ENCODE assay signal across 9 cellular contexts in the genomic region with DNA sequence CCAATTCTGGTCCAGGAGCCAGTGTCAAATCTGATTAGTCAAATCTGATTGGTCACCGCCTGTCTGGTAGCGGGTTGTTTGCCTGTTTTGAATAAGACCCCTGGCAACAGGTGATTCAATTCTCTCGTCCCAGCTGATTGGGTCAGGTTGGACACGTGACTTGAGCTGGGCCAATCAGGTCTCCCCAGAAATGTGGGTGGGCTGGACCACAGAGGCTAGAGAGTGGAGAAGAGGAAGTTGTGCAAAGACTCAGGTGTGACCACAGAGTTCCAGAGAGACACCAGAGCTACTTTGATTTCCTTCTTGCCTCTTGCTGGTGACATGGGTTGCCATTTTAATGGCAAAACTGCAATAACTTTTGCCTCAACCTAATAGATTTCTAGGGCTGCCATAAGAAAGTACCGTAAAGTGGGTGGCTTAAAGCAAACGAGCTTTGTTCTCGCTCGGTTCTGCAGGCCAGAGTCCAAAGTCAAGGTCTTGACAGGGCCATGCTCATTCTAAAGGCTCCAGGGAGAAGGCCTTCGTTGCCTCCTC. TPM values are rescaled to one million over a fixed set of nuclear protein-coding genes. Genes with fewer than 3 reads are reported as not detected.
DNase-seq lines count a peak whose midpoint lies in the region; ATAC-seq and TF ChIP-seq lines count a peak whose summit lies in the region.
"Had no signal": no experiment of that assay in that cellular context is flagged by ENCODE, and none has a peak within 500 bp of the region (broad histone marks: within the 10 kb centered on the region; RNA-seq: fewer than 3 reads in every experiment).

No MANE protein-coding gene starts in this region.

- H4K20me1 ChIP-seq in hepatocyte (ENCODE audit: insufficient read depth, poor library complexity, severe bottlenecking) = no peaks in the 10 kb centered on the region

- POLR2A ChIA-PET in CD8-positive, alpha-beta memory T cell (lab: Charles Lee) = interaction anchor here (0.6 to 0.8 kb wide), 3 partner anchors 11 to 67 kb away, joined by 3 to 6 read pairs (median 3); no protein-coding TSS in a partner anchor
- POLR2A ChIA-PET in RWPE1 (lab: Yijun Ruan, JAX; ENCODE audit: low non-redundant PET) = no interaction called here

- no peaks in the 10 kb centered on the region for H3K36me3 ChIP-seq in CD8-positive, alpha-beta memory T cell (ENCODE audit: insufficient read depth, low read length)
- no peaks in the 10 kb centered on the region for H3K36me3 ChIP-seq in hepatocyte (replicated peaks; ENCODE audit: insufficient read depth, low read depth)

- TF ChIP-seq CTCF in RWPE1 (conservative IDR thresholded peaks at IDR 0.05; ENCODE audit: low read depth) (no peak), hepatocyte (IDR thresholded peaks at IDR 0.05; ENCODE audit: poor library complexity) (no peak)

- H3K27me3 Mint-ChIP-seq in CD8-positive, alpha-beta memory T cell = peaks cover 22 to 26% of the 10 kb centered on the region in 2 donors
- H3K27me3 Mint-ChIP-seq in activated T-helper 17 cell treated with anti-CD3 and anti-CD28 coated beads, Interleukin-2, amount 50 U/mL, for 72 hours = peaks cover 22% of the 10 kb centered on the region

- no peaks in the 10 kb centered on the region for H3K9me2 ChIP-seq in hepatocyte (replicated peaks; ENCODE audit: insufficient read depth)

- H3K4me1 ChIP-seq in CD8-positive, alpha-beta memory T cell (ENCODE audit: insufficient read depth, low read length) = peaks cover 45% of the 10 kb centered on the region
- H3K4me1 ChIP-seq in hepatocyte (ENCODE audit: insufficient read depth) = peaks cover 3% of the 10 kb centered on the region

- H3K27ac ChIP-seq in CD8-positive, alpha-beta memory T cell (ENCODE audit: low read depth, low read length) = peak overlapping the region; percentile 27
- peak overlapping the region; percentile 86 for H3K27ac ChIP-seq in RWPE1
- no peak overlapping the region for H3K27ac ChIP-seq in hepatocyte

- DNase-seq in CD8-positive, alpha-beta memory T cell = peak; percentile 74 to 93 (median 84)
- DNase-seq in GM19238 (ENCODE audit: insufficient read length, low spot score) = peak; percentile 95
- DNase-seq in RWPE1 (ENCODE audit: low spot score) = peak; percentile 89
- DNase-seq in hepatocyte (ENCODE audit: low spot score) = peak; percentile 28
- DNase-seq in stimulated activated CD8-positive, alpha-beta memory T cell treated with anti-CD3 and anti-CD28 coated beads, Interleukin-15, amount 100 ng/mL, for 48 hours (ENCODE audit: low read depth in 2 of 2) = peak; percentile 72 to 81

- H3K4me1 Mint-ChIP-seq in CD8-positive, alpha-beta memory T cell = peaks cover 36 to 52% (median 52%) of the 10 kb centered on the region in 3 donors
- peaks cover 31% of the 10 kb centered on the region for H3K4me1 Mint-ChIP-seq in activated T-helper 17 cell treated with anti-CD3 and anti-CD28 coated beads, Interleukin-2, amount 50 U/mL, for 72 hours

- H3K9me3 Mint-ChIP-seq in CD8-positive, alpha-beta memory T cell = peaks cover 0 to 2% (median 0%) of the 10 kb centered on the region in 5 donors
- H3K9me3 Mint-ChIP-seq in activated T-helper 17 cell treated with anti-CD3 and anti-CD28 coated beads, Interleukin-2, amount 50 U/mL, for 72 hours = no peaks in the 10 kb centered on the region

- ATAC-seq in HG03175 (IDR thresholded peaks at IDR 0.05; ENCODE audit: unreplicated experiment) = peak; percentile 83
- ATAC-seq in activated T-helper 17 cell treated with anti-CD3 and anti-CD28 coated beads, Interleukin-2, amount 50 U/mL, for 72 hours (replicated peaks) = peak; percentile 99
- no peak for ATAC-seq in HG03469 (IDR thresholded peaks at IDR 0.05; ENCODE audit: unreplicated experiment)

- no peak overlapping the region for H3K4me2 ChIP-seq in hepatocyte

- CTCF ChIA-PET in CD8-positive, alpha-beta memory T cell (lab: Charles Lee) = interaction anchor here (0.8 to 3.0 kb wide), 5 partner anchors 12 to 328 kb away, joined by 3 to 12 read pairs (median 3); no protein-coding TSS in a partner anchor
- CTCF ChIA-PET in RWPE1 (lab: Yijun Ruan, JAX) = interaction anchor here (0.6 kb wide), 1 partner anchor 72 kb away, joined by 3 read pairs; no protein-coding TSS in a partner anchor

- no peak overlapping the region for H3K4me3 ChIP-seq in CD8-positive, alpha-beta memory T cell (ENCODE audit: low read length)
- no peak overlapping the region for H3K4me3 ChIP-seq in hepatocyte

- WGBS in hepatocyte (ENCODE audit: low lambda C conversion rate, missing lambda C conversion rate) = 85% methylated on average over 9 of the region's 9 CpGs

- no peaks in the 10 kb centered on the region for H3K9me3 ChIP-seq in CD8-positive, alpha-beta memory T cell (ENCODE audit: low read length)
- H3K9me3 ChIP-seq in hepatocyte (ENCODE audit: low read depth) = no peaks in the 10 kb centered on the region

- H3K27ac Mint-ChIP-seq in CD8-positive, alpha-beta memory T cell = peak overlapping the region; percentile 68 to 93 (median 78)
- H3K27ac Mint-ChIP-seq in activated T-helper 17 cell treated with anti-CD3 and anti-CD28 coated beads, Interleukin-2, amount 50 U/mL, for 72 hours = no peak overlapping the region

- H3K27me3 ChIP-seq in CD8-positive, alpha-beta memory T cell (ENCODE audit: insufficient read depth, low read length, poor library complexity, severe bottlenecking) = peaks cover 9% of the 10 kb centered on the region
- H3K27me3 ChIP-seq in hepatocyte = peaks cover 28% of the 10 kb centered on the region

- H2AFZ ChIP-seq in hepatocyte = no peak overlapping the region

- H3K36me3 Mint-ChIP-seq in CD8-positive, alpha-beta memory T cell = peaks cover 0 to 12% (median 8%) of the 10 kb centered on the region in 3 donors
- peaks cover 28% of the 10 kb centered on the region for H3K36me3 Mint-ChIP-seq in activated T-helper 17 cell treated with anti-CD3 and anti-CD28 coated beads, Interleukin-2, amount 50 U/mL, for 72 hours (ENCODE audit: low read depth)

- no peaks in the 10 kb centered on the region for H3K79me2 ChIP-seq in hepatocyte

- peak overlapping the region in 6 of 7 donors; percentile 53 to 76 (median 68) for H3K4me3 Mint-ChIP-seq in CD8-positive, alpha-beta memory T cell
- H3K4me3 Mint-ChIP-seq in activated T-helper 17 cell treated with anti-CD3 and anti-CD28 coated beads, Interleukin-2, amount 50 U/mL, for 72 hours = peak overlapping the region; percentile 44

RNA-seq across cellular contexts. Expression of gene TNFSF9, which starts 5.4 kb away (rescaled TPM):
- total RNA-seq in CD8-positive, alpha-beta memory T cell = 10 to 100 TPM; 11.3 to 12.1 TPM
- 4.5 TPM for polyA plus RNA-seq in CD8-positive, alpha-beta memory T cell
- 1 to 10 TPM; 2.9 to 6.0 TPM for total RNA-seq in activated T-helper 17 cell treated with anti-CD3 and anti-CD28 coated beads, Interleukin-2, amount 50 U/mL, for 72 hours
- 2.3 and 2.6 TPM in 2 replicates for total RNA-seq in hepatocyte
- polyA plus RNA-seq in hepatocyte = 3.8 and 9.2 TPM in 2 replicates

RNA-seq across cellular contexts. Expression of gene TUBB4A, which starts 34.1 kb away (rescaled TPM):
- 1 to 10 TPM; 7.1 to 8.9 TPM for total RNA-seq in CD8-positive, alpha-beta memory T cell
- polyA plus RNA-seq in CD8-positive, alpha-beta memory T cell = 5.9 TPM
- 1 to 10 TPM; 2.6 to 2.7 TPM for total RNA-seq in activated T-helper 17 cell treated with anti-CD3 and anti-CD28 coated beads, Interleukin-2, amount 50 U/mL, for 72 hours
- 1.2 and 4.4 TPM in 2 replicates for total RNA-seq in hepatocyte
- 7.3 and 7.9 TPM in 2 replicates for polyA plus RNA-seq in hepatocyte

RNA-seq across cellular contexts. Expression of gene DENND1C, which starts 54.6 kb away (rescaled TPM):
- total RNA-seq in CD8-positive, alpha-beta memory T cell = 10 to 100 TPM; 51.9 to 55.1 TPM
- polyA plus RNA-seq in CD8-positive, alpha-beta memory T cell = 93.2 TPM
- total RNA-seq in activated T-helper 17 cell treated with anti-CD3 and anti-CD28 coated beads, Interleukin-2, amount 50 U/mL, for 72 hours = 10 to 100 TPM; 64.3 to 73.2 TPM
- total RNA-seq in hepatocyte = 0.48 and 1.5 TPM in 2 replicates
- polyA plus RNA-seq in hepatocyte = 14.0 and 16.1 TPM in 2 replicates

RNA-seq across cellular contexts. Expression of gene CD70, which starts 54.7 kb away (rescaled TPM):
- total RNA-seq in CD8-positive, alpha-beta memory T cell = 10 to 100 TPM; 63.1 to 70.0 TPM
- 4.0 TPM for polyA plus RNA-seq in CD8-positive, alpha-beta memory T cell
- 10 to 100 TPM; 41.1 to 53.1 TPM for total RNA-seq in activated T-helper 17 cell treated with anti-CD3 and anti-CD28 coated beads, Interleukin-2, amount 50 U/mL, for 72 hours
- total RNA-seq in hepatocyte = not detected in 2 replicates
- polyA plus RNA-seq in hepatocyte = not detected in 2 replicates
- polyA plus RNA-seq: neural cell had no signal

Comparison
In these comparisons a context has a peak if more than half of its experiments do, and no peak if none do; other contexts are left out.
1. DNase-seq: peak in every context shown above with its lines; median percentile 95 in GM19238; 89 in RWPE1; 84 in CD8-positive, alpha-beta memory T cell; 76 in stimulated activated CD8-positive, alpha-beta memory T cell treated with anti-CD3 and anti-CD28 coated beads, Interleukin-15, amount 100 ng/mL, for 48 hours; 28 in hepatocyte.
2. RNA of gene DENND1C, which starts 54.6 kb away (total RNA-seq): 64.3 to 73.2 TPM in activated T-helper 17 cell treated with anti-CD3 and anti-CD28 coated beads, Interleukin-2, amount 50 U/mL, for 72 hours and 51.9 to 55.1 TPM in CD8-positive, alpha-beta memory T cell; 0.48 to 1.5 TPM in hepatocyte; every median in the first group is over 10 times any median in the second.